Comparison of ENCODE assay signal across 12 cellular contexts in genomic region chr22:47125603-47126002, GRCh38.
A peak's percentile ranks its signal among the peaks of the same experiment; 100 is the strongest.
DNase-seq lines count a peak whose midpoint lies in the region; ATAC-seq and TF ChIP-seq lines count a peak whose summit lies in the region.
"Had no signal": no experiment of that assay in that cellular context is flagged by ENCODE, and none has a peak within 500 bp of the region (broad histone marks: within the 10 kb centered on the region; RNA-seq: fewer than 3 reads in every experiment).

No MANE protein-coding gene starts in this region.

- DNase-seq in AG04449 (ENCODE audit: low read depth, low spot score) (no peak), EH (ENCODE audit: low read depth) (peak; percentile 24), RPMI8226 (peak; percentile 47), glutamatergic neuron (peak; percentile 13), NCI-H1417 treated with DMSO at 0.1 percent for 48 hours (lab: John Stamatoyannopoulos, UW) (no peak)
- no peak for DNase-seq in effector memory CD4-positive, alpha-beta T cell
- DNase-seq in T-helper 2 cell treated with Interferon-gamma antibody and Interleukin-4, amounts not matched to agents 5 μg/mL and 100 μg/mL, for 36 hours (ENCODE audit: low spot score) = no peak
- DNase-seq: anterior cingulate cortex; effector CD4-positive, alpha-beta T cell; NCI-H510A had no signal

- H3K9me3 ChIP-seq in effector memory CD4-positive, alpha-beta T cell (ENCODE audit: control insufficient read depth, low read length) = no peaks in the 10 kb centered on the region

- H3K27ac Mint-ChIP-seq in glutamatergic neuron (ENCODE audit: unreplicated experiment) = no peak overlapping the region
- H3K27ac Mint-ChIP-seq in T-helper 2 cell treated with Interferon-gamma antibody and Interleukin-4, amounts not matched to agents 5 μg/mL and 100 μg/mL, for 36 hours = no peak overlapping the region

- no peaks in the 10 kb centered on the region for H3K4me1 ChIP-seq in effector memory CD4-positive, alpha-beta T cell (ENCODE audit: control insufficient read depth, insufficient read depth, low read length, poor library complexity, severe bottlenecking)

- no peak overlapping the region for H3K4me3 ChIP-seq in AG04449 (ENCODE audit: low read depth, low read length)
- H3K4me3 ChIP-seq in effector memory CD4-positive, alpha-beta T cell (ENCODE audit: insufficient read depth, low read depth, low read length, poor library complexity, severe bottlenecking) = no peak overlapping the region

- no peaks in the 10 kb centered on the region for H3K27me3 ChIP-seq in effector memory CD4-positive, alpha-beta T cell (replicated peaks; ENCODE audit: control insufficient read depth, insufficient read depth, low read length, poor library complexity, severe bottlenecking)

- POLR2A ChIA-PET in AG04449 (lab: Yijun Ruan, JAX) = no interaction called here

- CTCF ChIA-PET in AG04449 (lab: Yijun Ruan, JAX) = interaction anchor here (1.0 kb wide), 1 partner anchor 17 kb away, joined by 5 read pairs; no protein-coding TSS in a partner anchor

- no peaks in the 10 kb centered on the region for H3K36me3 Mint-ChIP-seq in glutamatergic neuron (ENCODE audit: unreplicated experiment)
- H3K36me3 Mint-ChIP-seq in T-helper 2 cell treated with Interferon-gamma antibody and Interleukin-4, amounts not matched to agents 5 μg/mL and 100 μg/mL, for 36 hours (ENCODE audit: low read depth) = peaks cover 5% of the 10 kb centered on the region

- H3K4me3 Mint-ChIP-seq in glutamatergic neuron (ENCODE audit: unreplicated experiment) = no peak overlapping the region
- H3K4me3 Mint-ChIP-seq in T-helper 2 cell treated with Interferon-gamma antibody and Interleukin-4, amounts not matched to agents 5 μg/mL and 100 μg/mL, for 36 hours = no peak overlapping the region

- H3K27ac ChIP-seq in effector memory CD4-positive, alpha-beta T cell (ENCODE audit: insufficient read depth, low read length, poor library complexity, severe bottlenecking) = no peak overlapping the region

- H3K27me3 Mint-ChIP-seq in glutamatergic neuron (ENCODE audit: unreplicated experiment) = peaks cover 6% of the 10 kb centered on the region
- H3K27me3 Mint-ChIP-seq in T-helper 2 cell treated with Interferon-gamma antibody and Interleukin-4, amounts not matched to agents 5 μg/mL and 100 μg/mL, for 36 hours (ENCODE audit: low read depth) = no peaks in the 10 kb centered on the region

- H3K36me3 ChIP-seq in effector memory CD4-positive, alpha-beta T cell (ENCODE audit: control insufficient read depth, insufficient read depth, low read length) = no peaks in the 10 kb centered on the region

- no peak for ATAC-seq in GM19324 (IDR thresholded peaks at IDR 0.05; ENCODE audit: low FRiP score, unreplicated experiment)
- ATAC-seq: left colon had no signal

- peaks cover 16% of the 10 kb centered on the region for H3K9me3 Mint-ChIP-seq in glutamatergic neuron (ENCODE audit: unreplicated experiment)
- no peaks in the 10 kb centered on the region for H3K9me3 Mint-ChIP-seq in T-helper 2 cell treated with Interferon-gamma antibody and Interleukin-4, amounts not matched to agents 5 μg/mL and 100 μg/mL, for 36 hours

- peaks cover 6% of the 10 kb centered on the region for H3K4me1 Mint-ChIP-seq in glutamatergic neuron (ENCODE audit: low read depth, unreplicated experiment)
- H3K4me1 Mint-ChIP-seq in T-helper 2 cell treated with Interferon-gamma antibody and Interleukin-4, amounts not matched to agents 5 μg/mL and 100 μg/mL, for 36 hours (ENCODE audit: low read depth) = peaks cover 2% of the 10 kb centered on the region

- peak; percentile 32 for TF ChIP-seq CTCF in AG04449 (IDR thresholded peaks at IDR 0.05; ENCODE audit: insufficient read depth, low read length, missing control alignments)
- no peak for TF ChIP-seq CTCF in glutamatergic neuron (IDR thresholded peaks at IDR 0.05; ENCODE audit: partially characterized antibody, unreplicated experiment)

Comparison
In these comparisons a context has a peak if more than half of its experiments do, and no peak if none do; other contexts are left out.
1. DNase-seq: peak in EH (single experiment), RPMI8226 (single experiment) and glutamatergic neuron (single experiment); none in AG04449 (single experiment), NCI-H1417 treated with DMSO at 0.1 percent for 48 hours (single experiment), effector memory CD4-positive, alpha-beta T cell (0 of 3) and T-helper 2 cell treated with Interferon-gamma antibody and Interleukin-4, amounts not matched to agents 5 μg/mL and 100 μg/mL, for 36 hours (single experiment).